Comparison of ENCODE assay signal across 1 cellular context in genomic region chr9:130539473-130540223, GRCh38.
TF ChIP-seq lines count a peak whose summit lies in the region.

No MANE protein-coding gene starts in this region.

TF ChIP-seq in endothelial cell of umbilical vein, 7 proteins besides CTCF, POLR2A, EP300 and RAD21:
- TF ChIP-seq FOS (IDR thresholded peaks at IDR 0.05; ENCODE audit: borderline replicate concordance, insufficient read depth, low read length) (peak; percentile 70), EZH2 (IDR thresholded peaks at IDR 0.05; ENCODE audit: borderline replicate concordance, low read depth, low read length, severe bottlenecking) (no peak), POLR2AphosphoS5 (IDR thresholded peaks at IDR 0.05; ENCODE audit: insufficient read depth, low read depth, low read length) (no peak), JUN (IDR thresholded peaks at IDR 0.05; ENCODE audit: borderline replicate concordance, insufficient read depth, insufficient read length, low read depth) (peak; percentile 22)
